Comparison of ENCODE assay signal across 10 cellular contexts in genomic region chr7:20651960-20652544, GRCh38. TPM values are rescaled to one million over a fixed set of nuclear protein-coding genes. Genes with fewer than 3 reads are reported as not detected.
DNase-seq lines count a peak whose midpoint lies in the region; ATAC-seq and TF ChIP-seq lines count a peak whose summit lies in the region.
"Had no signal": no experiment of that assay in that cellular context is flagged by ENCODE, and none has a peak within 500 bp of the region (broad histone marks: within the 10 kb centered on the region; RNA-seq: fewer than 3 reads in every experiment).

No MANE protein-coding gene starts in this region.

- H3K27ac Mint-ChIP-seq in Calu3 (ENCODE audit: unreplicated experiment) = no peak overlapping the region
- H3K27ac Mint-ChIP-seq in stimulated activated effector memory CD8-positive, alpha-beta T cell treated with anti-CD3 and anti-CD28 coated beads, Interleukin-12 subunit alpha, Interleukin-12 subunit beta, amount 100 ng/mL, for 72 hours = no peak overlapping the region
- H3K27ac Mint-ChIP-seq: effector memory CD8-positive, alpha-beta T cell had no signal

- no peaks in the 10 kb centered on the region for H3K36me3 ChIP-seq in HEK293 (ENCODE audit: control insufficient read depth in 2 of 2, insufficient read depth in 1 of 2, low read length in 2 of 2)
- no peaks in the 10 kb centered on the region for H3K36me3 ChIP-seq in WERI-Rb-1
- no peaks in the 10 kb centered on the region for H3K36me3 ChIP-seq in left lung
- H3K36me3 ChIP-seq: SJSA1 had no signal

- TF ChIP-seq CTCF in Calu3 (IDR thresholded peaks at IDR 0.05; ENCODE audit: unreplicated experiment) (peak; percentile 60), HEK293 (tag by site-specific recombination; IDR thresholded peaks at IDR 0.05) (no peak), WERI-Rb-1 (IDR thresholded peaks at IDR 0.05; ENCODE audit: low read depth, low read length) (peak; percentile 51), left lung (IDR thresholded peaks at IDR 0.05) (peak; percentile 9 to 19)

- no peak for ATAC-seq in left lung
- ATAC-seq in stimulated activated effector memory CD8-positive, alpha-beta T cell treated with anti-CD3 and anti-CD28 coated beads, Interleukin-12 subunit alpha, Interleukin-12 subunit beta, amount 100 ng/mL, for 72 hours = no peak
- ATAC-seq: effector memory CD8-positive, alpha-beta T cell had no signal

- BruUV-seq in Calu3 (replicated peaks; lab: Mats Ljungman, UMichigan) = no TSS peak

- H3K4me1 Mint-ChIP-seq in Calu3 (ENCODE audit: low read depth, unreplicated experiment) = peaks cover 9% of the 10 kb centered on the region
- H3K4me1 Mint-ChIP-seq in stimulated activated effector memory CD8-positive, alpha-beta T cell treated with anti-CD3 and anti-CD28 coated beads, Interleukin-12 subunit alpha, Interleukin-12 subunit beta, amount 100 ng/mL, for 72 hours = no peaks in the 10 kb centered on the region

- no peak overlapping the region for H3K4me3 Mint-ChIP-seq in Calu3 (ENCODE audit: low read depth, unreplicated experiment)
- H3K4me3 Mint-ChIP-seq in stimulated activated effector memory CD8-positive, alpha-beta T cell treated with anti-CD3 and anti-CD28 coated beads, Interleukin-12 subunit alpha, Interleukin-12 subunit beta, amount 100 ng/mL, for 72 hours = no peak overlapping the region
- H3K4me3 Mint-ChIP-seq: effector memory CD8-positive, alpha-beta T cell had no signal

- H3K9me3 ChIP-seq in HEK293 (ENCODE audit: control insufficient read depth, insufficient read depth, low read depth, low read length) (no peaks in the 10 kb centered on the region), WERI-Rb-1 (ENCODE audit: severe bottlenecking) (no peaks in the 10 kb centered on the region), left lung (no peaks in the 10 kb centered on the region)
- H3K9me3 ChIP-seq: SJSA1 had no signal

- DNase-seq in Calu3 (peak; percentile 23), WERI-Rb-1 (no peak), left lung (no peak)
- no peak for DNase-seq in stimulated activated effector memory CD8-positive, alpha-beta T cell treated with anti-CD3 and anti-CD28 coated beads, Interleukin-12 subunit alpha, Interleukin-12 subunit beta, amount 100 ng/mL, for 72 hours (ENCODE audit: low spot score in 2 of 2)
- DNase-seq in effector CD4-positive, alpha-beta T cell = no peak
- DNase-seq in NK-92 treated with Interleukin-12 subunit alpha and Interleukin-12 subunit beta, amount 100 ng/mL, for 24 hours (lab: John Stamatoyannopoulos, UW) = no peak
- no peak for DNase-seq in stimulated activated CD4-positive, alpha-beta T cell treated with anti-CD3 and anti-CD28 coated beads, Interleukin-2, amount 100 ng/mL, for 48 hours
- DNase-seq: effector memory CD8-positive, alpha-beta T cell had no signal

- H3K27me3 ChIP-seq in WERI-Rb-1 (ENCODE audit: insufficient read depth, low read depth, severe bottlenecking) (no peaks in the 10 kb centered on the region), left lung (no peaks in the 10 kb centered on the region)

- intact Hi-C loops in Calu3 (cut with micrococcal nuclease; ENCODE audit: unreplicated experiment) = no loop called here
- intact Hi-C loops in left lung (cut with DNase I) = no loop called here

- H3K4me3 ChIP-seq in HEK293 (ENCODE audit: low read depth, low read length) (no peak overlapping the region), WERI-Rb-1 (ENCODE audit: low read depth, low read length) (no peak overlapping the region), left lung (no peak overlapping the region)
- H3K4me3 ChIP-seq: SJSA1 had no signal

- H3K9me3 Mint-ChIP-seq in Calu3 (ENCODE audit: low read depth, unreplicated experiment) = no peaks in the 10 kb centered on the region
- H3K9me3 Mint-ChIP-seq in stimulated activated effector memory CD8-positive, alpha-beta T cell treated with anti-CD3 and anti-CD28 coated beads, Interleukin-12 subunit alpha, Interleukin-12 subunit beta, amount 100 ng/mL, for 72 hours = no peaks in the 10 kb centered on the region

- no peaks in the 10 kb centered on the region for H3K27me3 Mint-ChIP-seq in Calu3 (ENCODE audit: unreplicated experiment)
- H3K27me3 Mint-ChIP-seq: effector memory CD8-positive, alpha-beta T cell had no signal

- H3K36me3 Mint-ChIP-seq in Calu3 (ENCODE audit: insufficient read depth, unreplicated experiment) = no peaks in the 10 kb centered on the region
- H3K36me3 Mint-ChIP-seq in stimulated activated effector memory CD8-positive, alpha-beta T cell treated with anti-CD3 and anti-CD28 coated beads, Interleukin-12 subunit alpha, Interleukin-12 subunit beta, amount 100 ng/mL, for 72 hours = no peaks in the 10 kb centered on the region

- POLR2A ChIA-PET in HEK293 (lab: Yijun Ruan, JAX) = no interaction called here

- CTCF ChIA-PET in Calu3 (lab: Charles Lee) = interaction anchor here (0.6 to 2.4 kb wide), 10 partner anchors 10 to 943 kb away, joined by 3 to 23 read pairs (median 4); partner anchors contain the start of gene POLR1F
- CTCF ChIA-PET in HEK293 (lab: Yijun Ruan, JAX) = interaction anchor here (0.6 to 2.1 kb wide), 23 partner anchors 9 to 938 kb away, joined by 3 to 17 read pairs (median 3); no protein-coding TSS in a partner anchor

- H3K27ac ChIP-seq in HEK293 (ENCODE audit: extremely low read depth, low read depth, low read length) = no peak overlapping the region
- no peak overlapping the region for H3K27ac ChIP-seq in WERI-Rb-1
- H3K27ac ChIP-seq in left lung = no peak overlapping the region
- H3K27ac ChIP-seq: SJSA1 had no signal

- H3K4me1 ChIP-seq in HEK293 (ENCODE audit: control insufficient read depth, insufficient read depth, low read length) (no peaks in the 10 kb centered on the region), left lung (no peaks in the 10 kb centered on the region)
- H3K4me1 ChIP-seq: SJSA1 had no signal

TF ChIP-seq in HEK293, 187 proteins besides CTCF, POLR2A, EP300 and RAD21:
- TF ChIP-seq ZNF654 (tag by site-specific recombination; IDR thresholded peaks at IDR 0.05; ENCODE audit: low read depth) (0 out of 2 replicates have a peak, but pooled peaks have one; percentile 16), ZNF529 (tag by site-specific recombination; IDR thresholded peaks at IDR 0.05; ENCODE audit: insufficient replicate concordance) (no peak)

RNA-seq across cellular contexts. Expression of gene ABCB5, which starts 36.6 kb away (rescaled TPM):
- total RNA-seq in Calu3 (2022) = 0.20 and 0.33 TPM in 2 replicates
- total RNA-seq in left lung = under 1 TPM in 1 of 2 donors, not detected in 1; 0.47 TPM
- total RNA-seq: SJSA1 had no signal
